ENCODE assay signal across 18 cellular contexts in genomic region chr17:39915559-39915958, GRCh38. TPM values are rescaled to one million over a fixed set of nuclear protein-coding genes. Genes with fewer than 3 reads are reported as not detected.
"Had no signal": no experiment of that assay in that cellular context is flagged by ENCODE, and none has a peak within 500 bp of the region (broad histone marks: within the 10 kb centered on the region; RNA-seq: fewer than 3 reads in every experiment).

No MANE protein-coding gene starts in this region.

- H3K4me3 Mint-ChIP-seq: activated B cell treated with CpG ODN at 0.5 μM for 24 hours; activated naive CD4-positive, alpha-beta T cell treated with anti-CD3 and anti-CD28 coated beads, Interleukin-2, amount 50 U/mL, for 24 hours; immature natural killer cell; mesothelial cell of epicardium; type B pancreatic cell had no signal

- ATAC-seq: esophagus mucosa, lower lobe of right lung had no signal

- H3K4me1 ChIP-seq: lower lobe of right lung, parathyroid adenoma had no signal

- H3K9me3 Mint-ChIP-seq: activated B cell treated with CpG ODN at 0.5 μM for 24 hours; activated naive CD4-positive, alpha-beta T cell treated with anti-CD3 and anti-CD28 coated beads, Interleukin-2, amount 50 U/mL, for 24 hours; immature natural killer cell; mesothelial cell of epicardium; type B pancreatic cell had no signal

- DNase-seq: activated B cell treated with CpG ODN at 0.5 μM for 24 hours; activated CD4-positive, alpha-beta T cell treated with anti-CD3 and anti-CD28 coated beads, Interleukin-2, amount 50 U/mL, for 1 hour; activated effector memory CD4-positive, alpha-beta T cell treated with Interleukin-2 at 50 U/mL for 16 hours; aorta; immature natural killer cell; lower lobe of right lung had no signal

- FAIRE-seq: bronchial epithelial cell, endometrium, TTC549 had no signal

- H3K27me3 Mint-ChIP-seq: activated B cell treated with CpG ODN at 0.5 μM for 24 hours; activated naive CD4-positive, alpha-beta T cell treated with anti-CD3 and anti-CD28 coated beads, Interleukin-2, amount 50 U/mL, for 24 hours; type B pancreatic cell had no signal

- H3K4me3 ChIP-seq: lower lobe of right lung had no signal

- H3K27ac Mint-ChIP-seq: activated B cell treated with CpG ODN at 0.5 μM for 24 hours; activated naive CD4-positive, alpha-beta T cell treated with anti-CD3 and anti-CD28 coated beads, Interleukin-2, amount 50 U/mL, for 24 hours; mesothelial cell of epicardium; type B pancreatic cell had no signal

- H3K4me1 Mint-ChIP-seq: mesothelial cell of epicardium had no signal

- H3K27ac ChIP-seq: lower lobe of right lung, parathyroid adenoma had no signal

- H3K9me3 ChIP-seq: lower lobe of right lung had no signal

RNA-seq across cellular contexts. Expression of gene LRRC3C, which starts 12.0 kb away (rescaled TPM):
- total RNA-seq: activated B cell treated with CpG ODN at 0.5 μM for 24 hours, aorta, bronchial epithelial cell, chondrocyte, esophagus mucosa, lower lobe of right lung, mesothelial cell of epicardium, myocyte, renal cortical epithelial cell, skeletal muscle tissue had no signal
- polyA plus RNA-seq: aorta, immature natural killer cell had no signal

RNA-seq across cellular contexts. Expression of gene GSDMA, which starts 47.2 kb away (rescaled TPM):
- total RNA-seq: activated B cell treated with CpG ODN at 0.5 μM for 24 hours, chondrocyte, mesothelial cell of epicardium, myocyte, renal cortical epithelial cell, skeletal muscle tissue had no signal

RNA-seq across cellular contexts. Expression of gene ZPBP2, which starts 47.6 kb away (rescaled TPM):
- total RNA-seq: aorta, bronchial epithelial cell, chondrocyte, esophagus mucosa, lower lobe of right lung, mesothelial cell of epicardium, myocyte, renal cortical epithelial cell, skeletal muscle tissue had no signal
- polyA plus RNA-seq: aorta, immature natural killer cell had no signal
